ENCODE assay signal across 12 cellular contexts in the genomic region with DNA sequence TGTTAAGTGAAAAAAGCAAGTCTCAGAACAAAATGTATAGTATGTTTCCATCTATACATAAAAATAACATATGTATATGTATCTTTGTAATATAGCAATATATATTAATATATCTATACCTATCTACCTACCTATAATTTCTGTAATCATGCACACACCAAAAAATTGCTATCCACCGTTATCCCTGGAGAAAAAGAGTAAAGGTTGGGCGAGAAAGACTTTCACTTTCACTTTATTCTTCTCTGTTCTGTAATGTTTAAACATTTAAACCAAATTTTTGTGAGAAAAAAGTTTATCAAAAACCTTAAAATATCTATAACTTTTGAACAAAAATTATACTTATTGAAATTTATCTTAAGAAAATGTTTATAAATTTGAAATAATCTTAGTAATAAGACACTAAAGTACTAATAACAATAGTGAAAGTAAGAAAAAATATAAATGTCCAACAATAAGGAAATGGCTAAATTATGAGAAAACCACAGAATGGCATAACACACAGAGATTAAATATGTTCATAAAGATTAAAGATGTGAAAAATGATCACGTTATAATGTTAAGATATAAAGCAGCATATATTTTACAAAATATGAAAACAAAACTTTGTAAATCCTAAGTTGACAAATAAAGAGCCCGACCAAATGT.
DNase-seq lines count a peak whose midpoint lies in the region; ATAC-seq and TF ChIP-seq lines count a peak whose summit lies in the region.
"Had no signal": no experiment of that assay in that cellular context is flagged by ENCODE, and none has a peak within 500 bp of the region (broad histone marks: within the 10 kb centered on the region; RNA-seq: fewer than 3 reads in every experiment).

No MANE protein-coding gene starts in this region.

- H3K27me3 ChIP-seq in RWPE2 (ENCODE audit: insufficient read depth, poor library complexity, severe bottlenecking) (peaks cover 19% of the 10 kb centered on the region), hepatocyte (no peaks in the 10 kb centered on the region), right atrium auricular region (no peaks in the 10 kb centered on the region)

- H3K9me2 ChIP-seq in hepatocyte (replicated peaks; ENCODE audit: insufficient read depth): no peaks in the 10 kb centered on the region

- WGBS in hepatocyte (ENCODE audit: low lambda C conversion rate, missing lambda C conversion rate): 88% methylated on average over 4 of the region's 4 CpGs

- ATAC-seq in GM18868 (IDR thresholded peaks at IDR 0.05; ENCODE audit: unreplicated experiment): peak; percentile 59
- ATAC-seq in RWPE2 (ENCODE audit: low read depth): no peak

- no peak for TF ChIP-seq CTCF in AG10803 (conservative IDR thresholded peaks at IDR 0.05; ENCODE audit: low read length)
- TF ChIP-seq CTCF in RWPE2 (IDR thresholded peaks at IDR 0.05; ENCODE audit: poor library complexity, severe bottlenecking): no peak
- TF ChIP-seq CTCF in hepatocyte (IDR thresholded peaks at IDR 0.05; ENCODE audit: poor library complexity): no peak
- TF ChIP-seq CTCF in right atrium auricular region (IDR thresholded peaks at IDR 0.05): no peak

- H3K4me2 ChIP-seq in hepatocyte: peak overlapping the region; percentile 0

- H3K4me3 ChIP-seq in AG10803 (ENCODE audit: low read length): peak overlapping the region; percentile 36
- H3K4me3 ChIP-seq in RWPE2 (ENCODE audit: severe bottlenecking): peak overlapping the region; percentile 14
- no peak overlapping the region for H3K4me3 ChIP-seq in hepatocyte
- H3K4me3 ChIP-seq in right atrium auricular region: no peak overlapping the region

- H3K79me2 ChIP-seq in hepatocyte: no peaks in the 10 kb centered on the region

- H3K27ac ChIP-seq in RWPE2 (ENCODE audit: poor library complexity, severe bottlenecking) (no peak overlapping the region), hepatocyte (no peak overlapping the region), right atrium auricular region (no peak overlapping the region)

- no peaks in the 10 kb centered on the region for H4K20me1 ChIP-seq in hepatocyte (ENCODE audit: insufficient read depth, poor library complexity, severe bottlenecking)

- H3K9me3 ChIP-seq in RWPE2 (ENCODE audit: severe bottlenecking): no peaks in the 10 kb centered on the region
- no peaks in the 10 kb centered on the region for H3K9me3 ChIP-seq in hepatocyte (ENCODE audit: low read depth)
- H3K9me3 ChIP-seq in right atrium auricular region: no peaks in the 10 kb centered on the region
- H3K9me3 ChIP-seq: Caco-2 had no signal

- DNase-seq in AG10803 (ENCODE audit: low read depth) (no peak), RWPE2 (ENCODE audit: low spot score) (no peak), hepatocyte (ENCODE audit: low spot score) (no peak), NCI-H446 (lab: John Stamatoyannopoulos, UW) (no peak), HuH-7.5 (ENCODE audit: low spot score) (no peak), right atrium auricular region (ENCODE audit: low spot score) (no peak)
- DNase-seq in stimulated activated naive CD4-positive, alpha-beta T cell treated with Interleukin-2 at 50 U/mL for 16 hours (lab: John Stamatoyannopoulos, UW): no peak
- DNase-seq: activated CD8-positive, alpha-beta memory T cell treated with anti-CD3 and anti-CD28 coated beads for 24 hours; amniotic stem cell; Caco-2; NCI-H1417 treated with DMSO at 0.1 percent for 48 hours had no signal

- H3K36me3 ChIP-seq in RWPE2 (ENCODE audit: low read depth) (no peaks in the 10 kb centered on the region), hepatocyte (replicated peaks; ENCODE audit: insufficient read depth, low read depth) (no peaks in the 10 kb centered on the region), right atrium auricular region (no peaks in the 10 kb centered on the region)

- H2AFZ ChIP-seq in hepatocyte: no peak overlapping the region

- no peaks in the 10 kb centered on the region for H3K4me1 ChIP-seq in RWPE2 (ENCODE audit: insufficient read depth, poor library complexity, severe bottlenecking)
- H3K4me1 ChIP-seq in hepatocyte (ENCODE audit: insufficient read depth): no peaks in the 10 kb centered on the region
- H3K4me1 ChIP-seq in right atrium auricular region: no peaks in the 10 kb centered on the region
- H3K4me1 ChIP-seq: Caco-2 had no signal

Comparison
In these comparisons a context has a peak if more than half of its experiments do, and no peak if none do; other contexts are left out.
1. H3K4me3 ChIP-seq: peak in AG10803 (single experiment) and RWPE2 (single experiment); none in hepatocyte (single experiment) and right atrium auricular region (0 of 2).